In genomic region chr1:13585599-13585965, GRCh38 we compare ENCODE assay signal across 18 cellular contexts. TPM values are rescaled to one million over a fixed set of nuclear protein-coding genes. Genes with fewer than 3 reads are reported as not detected.
A peak's percentile ranks its signal among the peaks of the same experiment; 100 is the strongest.
DNase-seq lines count a peak whose midpoint lies in the region; ATAC-seq and TF ChIP-seq lines count a peak whose summit lies in the region.
"Had no signal": no experiment of that assay in that cellular context is flagged by ENCODE, and none has a peak within 500 bp of the region (broad histone marks: within the 10 kb centered on the region; RNA-seq: fewer than 3 reads in every experiment).

No MANE protein-coding gene starts in this region.

- H3K27ac Mint-ChIP-seq in nephron (peak overlapping the region in 2 of 3 experiments; percentile 25 to 74), type B pancreatic cell (no peak overlapping the region), HFFc6 (no peak overlapping the region)
- H3K27ac Mint-ChIP-seq: CD14-positive monocyte; effector memory CD8-positive, alpha-beta T cell had no signal

- WGBS in esophagus squamous epithelium, 2 donors: 25 to 35% methylated on average over 9 of the region's 9 CpGs

- intact Hi-C loops in esophagus squamous epithelium (cut with DNase I): no loop called here

- no peak for ATAC-seq in GM19455 (IDR thresholded peaks at IDR 0.05; ENCODE audit: unreplicated experiment)
- ATAC-seq in HG02938 (IDR thresholded peaks at IDR 0.05; ENCODE audit: unreplicated experiment): no peak
- ATAC-seq: effector memory CD8-positive, alpha-beta T cell had no signal

- peaks cover 2% of the 10 kb centered on the region for H3K4me1 ChIP-seq in NT2/D1 (ENCODE audit: insufficient read depth, insufficient read length)
- H3K4me1 ChIP-seq in esophagus squamous epithelium: peaks cover 7 to 71% (median 12%) of the 10 kb centered on the region in 3 donors
- H3K4me1 ChIP-seq: ascending aorta, prostate gland had no signal

- H3K27ac ChIP-seq in esophagus squamous epithelium: peak overlapping the region; percentile 89 to 92 (median 90)
- H3K27ac ChIP-seq: GM23248, PC-9 had no signal

- H3K36me3 Mint-ChIP-seq in nephron (ENCODE audit: low read depth) (no peaks in the 10 kb centered on the region), type B pancreatic cell (no peaks in the 10 kb centered on the region), HFFc6 (ENCODE audit: low read depth) (peaks cover 4% of the 10 kb centered on the region; the same call in 1 of the 2 replicates)

- peaks cover 20% of the 10 kb centered on the region for H3K27me3 ChIP-seq in NT2/D1 (ENCODE audit: insufficient read depth, insufficient read length)
- H3K27me3 ChIP-seq in esophagus squamous epithelium: peaks cover 0 to 76% (median 0%) of the 10 kb centered on the region in 4 donors
- H3K27me3 ChIP-seq: ascending aorta had no signal

- H3K4me1 Mint-ChIP-seq in nephron (peaks cover 48% of the 10 kb centered on the region), type B pancreatic cell (ENCODE audit: unreplicated experiment) (peaks cover 37% of the 10 kb centered on the region), HFFc6 (ENCODE audit: low read depth) (no peaks in the 10 kb centered on the region)

- peaks cover 4% of the 10 kb centered on the region for H3K36me3 ChIP-seq in NT2/D1 (ENCODE audit: insufficient read depth, insufficient read length, low read length)
- H3K36me3 ChIP-seq in esophagus squamous epithelium: no peaks in the 10 kb centered on the region
- H3K36me3 ChIP-seq: ascending aorta, prostate gland had no signal

- no peak for TF ChIP-seq CTCF in esophagus squamous epithelium (IDR thresholded peaks at IDR 0.05)
- TF ChIP-seq CTCF in nephron (IDR thresholded peaks at IDR 0.05; ENCODE audit: unreplicated experiment in 3 of 3): no peak
- TF ChIP-seq CTCF in type B pancreatic cell (conservative IDR thresholded peaks at IDR 0.05): no peak
- no peak for TF ChIP-seq CTCF in HFFc6 (IDR thresholded peaks at IDR 0.05)

- H3K4me3 ChIP-seq in NT2/D1 (ENCODE audit: insufficient read length, low read depth): peak overlapping the region; percentile 74
- peak overlapping the region; percentile 40 to 69 (median 50) for H3K4me3 ChIP-seq in esophagus squamous epithelium
- H3K4me3 ChIP-seq: GM23248, PC-9 had no signal

- DNase-seq in NT2/D1 (ENCODE audit: low read depth, low spot score) (peak; percentile 47), esophagus squamous epithelium (lab: John Stamatoyannopoulos, UW) (no peak), type B pancreatic cell (ENCODE audit: extremely low spot score, unreplicated experiment) (no peak), HFFc6 (no peak)
- DNase-seq: activated CD4-positive, alpha-beta T cell treated with anti-CD3 and anti-CD28 coated beads for 1 hour; activated T-cell treated with anti-CD3 and anti-CD28 coated beads, Interleukin-2, amount 50 U/mL, for 48 hours; effector memory CD8-positive, alpha-beta T cell; EL; GM23248; NCI-H446; PC-9; T-helper 1 cell had no signal

- H3K4me3 Mint-ChIP-seq in nephron (peak overlapping the region; percentile 89 to 92 (median 91)), type B pancreatic cell (peak overlapping the region; percentile 90), HFFc6 (no peak overlapping the region)
- H3K4me3 Mint-ChIP-seq: effector memory CD8-positive, alpha-beta T cell had no signal

- TF ChIP-seq POLR2A in esophagus squamous epithelium (IDR thresholded peaks at IDR 0.05): no peak

- H3K9me3 ChIP-seq in NT2/D1 (ENCODE audit: insufficient read depth, low read length): no peaks in the 10 kb centered on the region
- no peaks in the 10 kb centered on the region for H3K9me3 ChIP-seq in esophagus squamous epithelium
- H3K9me3 ChIP-seq: ascending aorta, prostate gland had no signal

- H3K27me3 Mint-ChIP-seq in nephron (ENCODE audit: low read depth) (peaks cover 32% of the 10 kb centered on the region), type B pancreatic cell (peaks cover 38% of the 10 kb centered on the region), HFFc6 (ENCODE audit: insufficient read depth) (no peaks in the 10 kb centered on the region; the same call in 1 of the 2 replicates)

- H3K9me3 Mint-ChIP-seq in nephron (no peaks in the 10 kb centered on the region), type B pancreatic cell (peaks cover 8% of the 10 kb centered on the region), HFFc6 (peaks cover 51% of the 10 kb centered on the region)

- peak overlapping the region; percentile 93 for H3K9ac ChIP-seq in NT2/D1 (ENCODE audit: insufficient read length, low read depth)
- H3K9ac ChIP-seq: GM23248 had no signal

RNA-seq across cellular contexts. Expression of gene PDPN, which starts 1.9 kb away (rescaled TPM):
- total RNA-seq in esophagus squamous epithelium: 10 to 100 TPM in 3 of 4 donors, 1 to 10 TPM in 1; 4.5 to 24.2 (median 17.6) TPM
- total RNA-seq in type B pancreatic cell (ENCODE audit: low replicate concordance): 4.8 and 24.2 TPM in 2 replicates
- not detected for total RNA-seq in HFFc6 (2021; fragmentation: NEBNext Ultra II Directional; extraction: Animal tissue kit (Norgen Biotek cat#: 25700))
- total RNA-seq: PC-9 had no signal

Comparison
In these comparisons a context has a peak if more than half of its experiments do, and no peak if none do; other contexts are left out.
1. H3K27ac Mint-ChIP-seq: peak in nephron (2 of 3); none in type B pancreatic cell (single experiment) and HFFc6 (single experiment).